8 cellular contexts compared by ENCODE assay signal in genomic region chr1:145822779-145823331, GRCh38. TPM values are rescaled to one million over a fixed set of nuclear protein-coding genes. Genes with fewer than 3 reads are reported as not detected.
DNase-seq lines count a peak whose midpoint lies in the region; ATAC-seq, FAIRE-seq and TF ChIP-seq lines count a peak whose summit lies in the region.
"Not testable (repeated sequence)": the region's sequence is repeated elsewhere in the genome, so short reads cannot be mapped to it uniquely, and the experiment has no call there.

No MANE protein-coding gene starts in this region.

- not testable (repeated sequence) for H3K9me3 Mint-ChIP-seq in CD4-positive, alpha-beta T cell; activated CD4-positive, alpha-beta memory T cell treated with anti-CD3 and anti-CD28 coated beads, Interleukin-2, amount 10 ng/mL, durations not matched to agents 7 days and 5 days; astrocyte (ENCODE audit: unreplicated experiment); effector memory CD8-positive, alpha-beta T cell; nephron

- not testable (repeated sequence) for DNase-seq in CD4-positive, alpha-beta T cell; activated CD4-positive, alpha-beta memory T cell treated with anti-CD3 and anti-CD28 coated beads, Interleukin-2, amount 10 ng/mL, durations not matched to agents 7 days and 5 days; astrocyte (ENCODE audit: low read depth); effector memory CD8-positive, alpha-beta T cell; heart right ventricle; suprapubic skin (ENCODE audit: low spot score in 2 of 2)

- 0 to 20% methylated on average over 3 to 4 of the region's 16 CpGs for WGBS in heart right ventricle, 2 donors
- no CpG with 5 or more reads among the region's 16 CpGs for WGBS in suprapubic skin

- ATAC-seq in CD4-positive, alpha-beta T cell (ENCODE audit: poor library complexity): not testable (repeated sequence)
- peak; percentile 36 for ATAC-seq in effector memory CD8-positive, alpha-beta T cell (replicated peaks)
- ATAC-seq in heart right ventricle: peak in 6 of 8 donors; percentile 24 to 67 (median 35)

- CTCF ChIA-PET in CD4-positive, alpha-beta T cell (lab: Charles Lee); activated CD4-positive, alpha-beta memory T cell treated with anti-CD3 and anti-CD28 coated beads, Interleukin-2, amount 10 ng/mL, durations not matched to agents 7 days and 5 days (lab: Charles Lee): not testable (repeated sequence)

- POLR2A ChIA-PET in CD4-positive, alpha-beta T cell (lab: Charles Lee); activated CD4-positive, alpha-beta memory T cell treated with anti-CD3 and anti-CD28 coated beads, Interleukin-2, amount 10 ng/mL, durations not matched to agents 7 days and 5 days (lab: Charles Lee): not testable (repeated sequence)

- not testable (repeated sequence) for H3K27ac ChIP-seq in CD4-positive, alpha-beta T cell (ENCODE audit: low read depth, low read length); astrocyte (ENCODE audit: low read depth, low read length); heart right ventricle
- peak overlapping the region; percentile 51 for H3K27ac ChIP-seq in suprapubic skin

- H2AFZ ChIP-seq in Loucy (ENCODE audit: low read length); astrocyte (ENCODE audit: low read depth, low read length): not testable (repeated sequence)

- TF ChIP-seq CTCF in CD4-positive, alpha-beta T cell (IDR thresholded peaks at IDR 0.05); Loucy (conservative IDR thresholded peaks at IDR 0.05; ENCODE audit: low read length); astrocyte (IDR thresholded peaks at IDR 0.05; ENCODE audit: insufficient read depth, low read depth, low read length); heart right ventricle (IDR thresholded peaks at IDR 0.05); nephron (IDR thresholded peaks at IDR 0.05; ENCODE audit: unreplicated experiment in 3 of 3); suprapubic skin (IDR thresholded peaks at IDR 0.05): not testable (repeated sequence)

- peaks cover 40% of the 10 kb centered on the region for H3K36me3 Mint-ChIP-seq in CD4-positive, alpha-beta T cell (ENCODE audit: low read depth)
- H3K36me3 Mint-ChIP-seq in activated CD4-positive, alpha-beta memory T cell treated with anti-CD3 and anti-CD28 coated beads, Interleukin-2, amount 10 ng/mL, durations not matched to agents 7 days and 5 days (ENCODE audit: low read depth): peaks cover 34% of the 10 kb centered on the region
- H3K36me3 Mint-ChIP-seq in astrocyte (ENCODE audit: low read depth, unreplicated experiment): peaks cover 18% of the 10 kb centered on the region
- H3K36me3 Mint-ChIP-seq in effector memory CD8-positive, alpha-beta T cell (ENCODE audit: insufficient read depth): peaks cover 40% of the 10 kb centered on the region
- peaks cover 25% of the 10 kb centered on the region for H3K36me3 Mint-ChIP-seq in nephron (ENCODE audit: low read depth)

- peak overlapping the region; percentile 42 for H3K4me2 ChIP-seq in Loucy (ENCODE audit: low read depth, low read length, poor library complexity, severe bottlenecking)
- peak overlapping the region; percentile 58 for H3K4me2 ChIP-seq in astrocyte (ENCODE audit: low read length)

- H3K27ac Mint-ChIP-seq in CD4-positive, alpha-beta T cell: peak overlapping the region; percentile 91
- not testable (repeated sequence) for H3K27ac Mint-ChIP-seq in activated CD4-positive, alpha-beta memory T cell treated with anti-CD3 and anti-CD28 coated beads, Interleukin-2, amount 10 ng/mL, durations not matched to agents 7 days and 5 days; astrocyte (ENCODE audit: unreplicated experiment)
- H3K27ac Mint-ChIP-seq in effector memory CD8-positive, alpha-beta T cell: peak overlapping the region in 1 of 2 donors; percentile 97
- peak overlapping the region in 2 of 3 experiments; percentile 99 for H3K27ac Mint-ChIP-seq in nephron

- peaks cover 43% of the 10 kb centered on the region for H3K79me2 ChIP-seq in Loucy (ENCODE audit: insufficient read depth, low read length)
- H3K79me2 ChIP-seq in astrocyte (ENCODE audit: insufficient read depth, low read length): peaks cover 40% of the 10 kb centered on the region

- not testable (repeated sequence) for TF ChIP-seq EP300 in suprapubic skin (IDR thresholded peaks at IDR 0.05)

- not testable (repeated sequence) for H3F3A ChIP-seq in Loucy (ENCODE audit: low read depth)

- not testable (repeated sequence) for H3K9me3 ChIP-seq in CD4-positive, alpha-beta T cell (ENCODE audit: control insufficient read depth, low read length); Loucy (ENCODE audit: insufficient read depth, low read depth, low read length); astrocyte (ENCODE audit: insufficient read depth, low read depth, low read length); heart right ventricle; suprapubic skin

- not testable (repeated sequence) for FAIRE-seq in astrocyte (lab: Jason Lieb, UNC)

- TF ChIP-seq POLR2A in suprapubic skin (IDR thresholded peaks at IDR 0.05): not testable (repeated sequence)

- H3K4me3 Mint-ChIP-seq in CD4-positive, alpha-beta T cell: not testable (repeated sequence)
- H3K4me3 Mint-ChIP-seq in activated CD4-positive, alpha-beta memory T cell treated with anti-CD3 and anti-CD28 coated beads, Interleukin-2, amount 10 ng/mL, durations not matched to agents 7 days and 5 days: peak overlapping the region; percentile 24
- H3K4me3 Mint-ChIP-seq in astrocyte (ENCODE audit: unreplicated experiment) (peak overlapping the region; percentile 60), nephron (peak overlapping the region in 2 of 3 experiments; percentile 30 to 43)
- peak overlapping the region; percentile 99 for H3K4me3 Mint-ChIP-seq in effector memory CD8-positive, alpha-beta T cell

- H3K27me3 ChIP-seq in CD4-positive, alpha-beta T cell (ENCODE audit: control insufficient read depth, insufficient read depth, low read length); Loucy (ENCODE audit: insufficient read depth, low read length, poor library complexity, severe bottlenecking); astrocyte (ENCODE audit: insufficient read depth, low read length); heart right ventricle; suprapubic skin: not testable (repeated sequence)

- peak overlapping the region; percentile 49 for H3K4me3 ChIP-seq in Loucy (ENCODE audit: low read length, poor library complexity, severe bottlenecking)
- H3K4me3 ChIP-seq in astrocyte (ENCODE audit: insufficient read depth, low read depth, low read length): peak overlapping the region; percentile 33
- H3K4me3 ChIP-seq in heart right ventricle: peak overlapping the region in 5 of 10 donors; percentile 68 to 86 (median 76)
- peak overlapping the region; percentile 88 for H3K4me3 ChIP-seq in suprapubic skin

- peaks cover 29% of the 10 kb centered on the region for H3K4me1 Mint-ChIP-seq in CD4-positive, alpha-beta T cell (ENCODE audit: low read depth)
- H3K4me1 Mint-ChIP-seq in activated CD4-positive, alpha-beta memory T cell treated with anti-CD3 and anti-CD28 coated beads, Interleukin-2, amount 10 ng/mL, durations not matched to agents 7 days and 5 days: peaks cover 36% of the 10 kb centered on the region
- not testable (repeated sequence) for H3K4me1 Mint-ChIP-seq in astrocyte (ENCODE audit: low read depth, unreplicated experiment)
- peaks cover 21 to 24% of the 10 kb centered on the region in 2 donors for H3K4me1 Mint-ChIP-seq in effector memory CD8-positive, alpha-beta T cell (ENCODE audit: low read depth in 2 of 2)
- peaks cover 18% of the 10 kb centered on the region for H3K4me1 Mint-ChIP-seq in nephron

- intact Hi-C loops in CD4-positive, alpha-beta T cell (cut with DNase I, micrococcal nuclease); heart right ventricle (cut with DNase I): not testable (repeated sequence)

- H3K36me3 ChIP-seq in Loucy (ENCODE audit: insufficient read depth, low read length): peaks cover 11% of the 10 kb centered on the region; the same call in 1 of the 2 replicates
- not testable (repeated sequence) for H3K36me3 ChIP-seq in astrocyte (ENCODE audit: insufficient read depth, low read length)
- H3K36me3 ChIP-seq in heart right ventricle: peaks cover 0 to 25% (median 14%) of the 10 kb centered on the region in 9 donors
- peaks cover 12% of the 10 kb centered on the region for H3K36me3 ChIP-seq in suprapubic skin

- H4K20me1 ChIP-seq in Loucy (ENCODE audit: insufficient read depth, low read length, poor library complexity, severe bottlenecking): peaks cover 21% of the 10 kb centered on the region
- not testable (repeated sequence) for H4K20me1 ChIP-seq in astrocyte (ENCODE audit: insufficient read depth, low read length)

- not testable (repeated sequence) for H3K9ac ChIP-seq in Loucy (ENCODE audit: low read depth, low read length, poor library complexity, severe bottlenecking); astrocyte (ENCODE audit: low read length)

- H3K4me1 ChIP-seq in Loucy (ENCODE audit: insufficient read depth, low read length, poor library complexity, severe bottlenecking) (peaks cover 27% of the 10 kb centered on the region), heart right ventricle (peaks cover 7 to 23% (median 16%) of the 10 kb centered on the region in 9 donors), suprapubic skin (peaks cover 21% of the 10 kb centered on the region)
- not testable (repeated sequence) for H3K4me1 ChIP-seq in astrocyte (ENCODE audit: insufficient read depth, low read length)

- H3K9me2 ChIP-seq in Loucy (replicated peaks; ENCODE audit: low read depth, low read length): not testable (repeated sequence)

- not testable (repeated sequence) for H3K27me3 Mint-ChIP-seq in CD4-positive, alpha-beta T cell; activated CD4-positive, alpha-beta memory T cell treated with anti-CD3 and anti-CD28 coated beads, Interleukin-2, amount 10 ng/mL, durations not matched to agents 7 days and 5 days; astrocyte (ENCODE audit: low read depth, unreplicated experiment); effector memory CD8-positive, alpha-beta T cell; nephron (ENCODE audit: low read depth)

RNA-seq across cellular contexts. Expression of gene RNF115, which starts 1.0 kb away (rescaled TPM):
- total RNA-seq in CD4-positive, alpha-beta T cell: 10 to 100 TPM; 11.4 to 11.9 TPM
- total RNA-seq in activated CD4-positive, alpha-beta memory T cell treated with anti-CD3 and anti-CD28 coated beads, Interleukin-2, amount 10 ng/mL, durations not matched to agents 7 days and 5 days: 10 to 100 TPM; 12.9 to 13.1 TPM
- total RNA-seq in astrocyte (15.2 and 15.3 TPM in 2 replicates), heart right ventricle (10 to 100 TPM; 39.2 to 99.0 (median 56.3) TPM), suprapubic skin (10 to 100 TPM in 2 of 4 donors, 1 to 10 TPM in 2; 7.1 to 22.3 (median 12.2) TPM)
- polyA plus RNA-seq in heart right ventricle: 10 to 100 TPM; 12.8 to 25.2 TPM

RNA-seq across cellular contexts. Expression of gene POLR3C, which starts 1.1 kb away (rescaled TPM):
- 10 to 100 TPM; 18.6 to 19.9 TPM for total RNA-seq in CD4-positive, alpha-beta T cell
- total RNA-seq in activated CD4-positive, alpha-beta memory T cell treated with anti-CD3 and anti-CD28 coated beads, Interleukin-2, amount 10 ng/mL, durations not matched to agents 7 days and 5 days: 10 to 100 TPM; 29.7 to 32.1 TPM
- total RNA-seq in astrocyte (39.0 and 43.3 TPM in 2 replicates), heart right ventricle (10 to 100 TPM; 11.8 to 18.1 (median 16.1) TPM), suprapubic skin (10 to 100 TPM; 22.5 to 40.8 (median 24.8) TPM)
- 10 to 100 TPM in 1 of 2 donors, 1 to 10 TPM in 1; 8.0 to 11.3 TPM for polyA plus RNA-seq in heart right ventricle

RNA-seq across cellular contexts. Expression of gene NUDT17, which starts 22.6 kb away (rescaled TPM):
- 1 to 10 TPM; 1.6 to 2.8 TPM for total RNA-seq in CD4-positive, alpha-beta T cell
- 1 to 10 TPM; 2.5 to 2.7 TPM for total RNA-seq in activated CD4-positive, alpha-beta memory T cell treated with anti-CD3 and anti-CD28 coated beads, Interleukin-2, amount 10 ng/mL, durations not matched to agents 7 days and 5 days
- total RNA-seq in astrocyte: 2.6 and 3.3 TPM in 2 replicates
- total RNA-seq in heart right ventricle: 1 to 10 TPM; 1.8 to 4.9 (median 3.6) TPM
- 1 to 10 TPM in 1 of 2 donors, under 1 TPM in 1; 0.75 to 4.0 TPM for polyA plus RNA-seq in heart right ventricle
- 1 to 10 TPM; 1.3 to 3.9 (median 2.1) TPM for total RNA-seq in suprapubic skin

RNA-seq across cellular contexts. Expression of gene PIAS3, which starts 36.0 kb away (rescaled TPM):
- 10 to 100 TPM; 18.7 to 19.7 TPM for total RNA-seq in CD4-positive, alpha-beta T cell
- 10 to 100 TPM; 21.2 to 21.7 TPM for total RNA-seq in activated CD4-positive, alpha-beta memory T cell treated with anti-CD3 and anti-CD28 coated beads, Interleukin-2, amount 10 ng/mL, durations not matched to agents 7 days and 5 days
- total RNA-seq in astrocyte (42.6 and 49.9 TPM in 2 replicates), heart right ventricle (10 to 100 TPM; 12.6 to 21.0 (median 15.0) TPM), suprapubic skin (10 to 100 TPM; 43.8 to 78.4 (median 49.4) TPM)
- polyA plus RNA-seq in heart right ventricle: 10 to 100 TPM; 19.9 to 28.7 TPM
